22 cellular contexts compared by ENCODE assay signal in genomic region chr13:110282316-110282841, GRCh38. TPM values are rescaled to one million over a fixed set of nuclear protein-coding genes. Genes with fewer than 3 reads are reported as not detected.
"Had no signal": no experiment of that assay in that cellular context is flagged by ENCODE, and none has a peak within 500 bp of the region (broad histone marks: within the 10 kb centered on the region; RNA-seq: fewer than 3 reads in every experiment).

No MANE protein-coding gene starts in this region.

- H3K4me3 ChIP-seq: esophagus squamous epithelium, gastrocnemius medialis, lower lobe of right lung, mucosa of descending colon, upper lobe of left lung had no signal

- DNase-seq: activated CD4-positive, alpha-beta T cell treated with anti-CD3 and anti-CD28 coated beads for 4 hours; activated CD4-positive, alpha-beta T cell treated with anti-CD3 and anti-CD28 coated beads, Interleukin-2, amount 50 U/mL, for 48 hours; activated CD4-positive, CD25-positive, alpha-beta regulatory T cell; activated effector memory CD4-positive, alpha-beta T cell treated with Interleukin-2 at 50 U/mL for 16 hours; activated naive CD4-positive, alpha-beta T cell treated with anti-CD3 and anti-CD28 coated beads, Interleukin-2, amount 10 ng/mL, durations not matched to agents 7 days and 5 days; activated T-cell treated with anti-CD3 and anti-CD28 coated beads, Interleukin-2, amount 50 U/mL, for 72 hours; effector memory CD8-positive, alpha-beta T cell; esophagus squamous epithelium; gastrocnemius medialis; left colon; lower lobe of right lung; mesendoderm; mucosa of descending colon; naive B cell; nucleus accumbens; retina; stimulated activated CD4-positive, alpha-beta T cell treated with anti-CD3 and anti-CD28 coated beads, Interleukin-4, amount 100 ng/mL, for 24 hours; stimulated activated naive CD4-positive, alpha-beta T cell treated with Interleukin-2 at 50 U/mL for 16 hours; SW 1271; T-helper 17 cell; upper lobe of left lung had no signal

- ATAC-seq: activated T-cell treated with anti-CD3 and anti-CD28 coated beads, Interleukin-2, amount 50 U/mL, for 72 hours; effector memory CD8-positive, alpha-beta T cell; gastrocnemius medialis; left colon; lower lobe of right lung; mucosa of descending colon; T-helper 17 cell had no signal

- H3K4me3 Mint-ChIP-seq: activated naive CD4-positive, alpha-beta T cell treated with anti-CD3 and anti-CD28 coated beads, Interleukin-2, amount 10 ng/mL, durations not matched to agents 7 days and 5 days; activated T-cell treated with anti-CD3 and anti-CD28 coated beads, Interleukin-2, amount 50 U/mL, for 72 hours; brain; effector memory CD8-positive, alpha-beta T cell; naive B cell; T-helper 17 cell had no signal

- H3K27me3 Mint-ChIP-seq: brain had no signal

- H3K4me1 Mint-ChIP-seq: activated naive CD4-positive, alpha-beta T cell treated with anti-CD3 and anti-CD28 coated beads, Interleukin-2, amount 10 ng/mL, durations not matched to agents 7 days and 5 days; naive B cell; T-helper 17 cell had no signal

- H3K27me3 ChIP-seq: esophagus squamous epithelium, gastrocnemius medialis, upper lobe of left lung had no signal

- H3K9me3 ChIP-seq: esophagus squamous epithelium, gastrocnemius medialis, lower lobe of right lung, mucosa of descending colon, upper lobe of left lung had no signal

- H3K36me3 ChIP-seq: esophagus squamous epithelium, gastrocnemius medialis, lower lobe of right lung, upper lobe of left lung had no signal

- H3K27ac Mint-ChIP-seq: activated naive CD4-positive, alpha-beta T cell treated with anti-CD3 and anti-CD28 coated beads, Interleukin-2, amount 10 ng/mL, durations not matched to agents 7 days and 5 days; activated T-cell treated with anti-CD3 and anti-CD28 coated beads, Interleukin-2, amount 50 U/mL, for 72 hours; brain; effector memory CD8-positive, alpha-beta T cell; naive B cell; T-helper 17 cell had no signal

- H3K36me3 Mint-ChIP-seq: activated naive CD4-positive, alpha-beta T cell treated with anti-CD3 and anti-CD28 coated beads, Interleukin-2, amount 10 ng/mL, durations not matched to agents 7 days and 5 days; naive B cell had no signal

- H3K9me3 Mint-ChIP-seq: activated naive CD4-positive, alpha-beta T cell treated with anti-CD3 and anti-CD28 coated beads, Interleukin-2, amount 10 ng/mL, durations not matched to agents 7 days and 5 days; activated T-cell treated with anti-CD3 and anti-CD28 coated beads, Interleukin-2, amount 50 U/mL, for 72 hours; effector memory CD8-positive, alpha-beta T cell had no signal

- H3K27ac ChIP-seq: lower lobe of right lung, upper lobe of left lung had no signal

RNA-seq across cellular contexts. Expression of gene COL4A2, which starts 24.7 kb away (rescaled TPM):
- total RNA-seq: activated T-cell treated with anti-CD3 and anti-CD28 coated beads, Interleukin-2, amount 50 U/mL, for 72 hours had no signal
